ENCODE assay signal across 21 cellular contexts in genomic region chr14:102374264-102374663, GRCh38.
"Had no signal": no experiment of that assay in that cellular context is flagged by ENCODE, and none has a peak within 500 bp of the region (broad histone marks: within the 10 kb centered on the region; RNA-seq: fewer than 3 reads in every experiment).

No MANE protein-coding gene starts in this region.

- H3K4me3 ChIP-seq: ascending aorta, body of pancreas, PC-9 had no signal

- DNase-seq: activated CD4-positive, alpha-beta memory T cell treated with anti-CD3 and anti-CD28 coated beads for 36 hours; activated CD4-positive, alpha-beta T cell treated with anti-CD3 and anti-CD28 coated beads, Interleukin-2, amount 10 ng/mL, durations not matched to agents 7 days and 5 days; activated CD4-positive, CD25-positive, alpha-beta regulatory T cell; activated CD8-positive, alpha-beta memory T cell treated with anti-CD3 and anti-CD28 coated beads for 24 hours; body of pancreas; central memory CD4-positive, alpha-beta T cell; Karpas-422; MM.1S; NCI-H1105; NCI-H1436; NCI-H1694 treated with DMSO at 0.1 percent for 48 hours; NCI-H2029 treated with DMSO at 0.1 percent for 48 hours; NCI-H510A treated with DMSO at 0.1 percent for 48 hours; NCI-H69; PC-9; SHP77 treated with DMSO at 0.1 percent for 48 hours; T-helper 17 cell; T-helper 9 cell had no signal

- H2AFZ ChIP-seq: PC-9 had no signal

- H3K27ac ChIP-seq: ascending aorta, body of pancreas, PC-9, VCaP had no signal

- H3K4me2 ChIP-seq: PC-9 had no signal

- H3K27me3 Mint-ChIP-seq: activated CD4-positive, alpha-beta memory T cell treated with anti-CD3 and anti-CD28 coated beads for 36 hours; activated CD4-positive, alpha-beta T cell treated with anti-CD3 and anti-CD28 coated beads, Interleukin-2, amount 10 ng/mL, durations not matched to agents 7 days and 5 days; activated naive CD4-positive, alpha-beta T cell treated with anti-CD3 and anti-CD28 coated beads, Interleukin-2, amount 50 U/mL, for 24 hours; T-helper 17 cell had no signal

- H3K4me3 Mint-ChIP-seq: activated CD4-positive, alpha-beta memory T cell treated with anti-CD3 and anti-CD28 coated beads for 36 hours; activated CD4-positive, alpha-beta T cell treated with anti-CD3 and anti-CD28 coated beads, Interleukin-2, amount 10 ng/mL, durations not matched to agents 7 days and 5 days; activated naive CD4-positive, alpha-beta T cell treated with anti-CD3 and anti-CD28 coated beads, Interleukin-2, amount 50 U/mL, for 24 hours; T-helper 17 cell had no signal

- H3K4me1 ChIP-seq: ascending aorta had no signal

- H3K27ac Mint-ChIP-seq: activated CD4-positive, alpha-beta memory T cell treated with anti-CD3 and anti-CD28 coated beads for 36 hours; activated naive CD4-positive, alpha-beta T cell treated with anti-CD3 and anti-CD28 coated beads, Interleukin-2, amount 50 U/mL, for 24 hours had no signal

- H3K9me3 Mint-ChIP-seq: activated CD4-positive, alpha-beta memory T cell treated with anti-CD3 and anti-CD28 coated beads for 36 hours; activated CD4-positive, alpha-beta T cell treated with anti-CD3 and anti-CD28 coated beads, Interleukin-2, amount 10 ng/mL, durations not matched to agents 7 days and 5 days; activated naive CD4-positive, alpha-beta T cell treated with anti-CD3 and anti-CD28 coated beads, Interleukin-2, amount 50 U/mL, for 24 hours had no signal

- H3K27me3 ChIP-seq: ascending aorta, body of pancreas had no signal

- H3K9me3 ChIP-seq: ascending aorta, body of pancreas had no signal
